19 cellular contexts compared by ENCODE assay signal in the genomic region with DNA sequence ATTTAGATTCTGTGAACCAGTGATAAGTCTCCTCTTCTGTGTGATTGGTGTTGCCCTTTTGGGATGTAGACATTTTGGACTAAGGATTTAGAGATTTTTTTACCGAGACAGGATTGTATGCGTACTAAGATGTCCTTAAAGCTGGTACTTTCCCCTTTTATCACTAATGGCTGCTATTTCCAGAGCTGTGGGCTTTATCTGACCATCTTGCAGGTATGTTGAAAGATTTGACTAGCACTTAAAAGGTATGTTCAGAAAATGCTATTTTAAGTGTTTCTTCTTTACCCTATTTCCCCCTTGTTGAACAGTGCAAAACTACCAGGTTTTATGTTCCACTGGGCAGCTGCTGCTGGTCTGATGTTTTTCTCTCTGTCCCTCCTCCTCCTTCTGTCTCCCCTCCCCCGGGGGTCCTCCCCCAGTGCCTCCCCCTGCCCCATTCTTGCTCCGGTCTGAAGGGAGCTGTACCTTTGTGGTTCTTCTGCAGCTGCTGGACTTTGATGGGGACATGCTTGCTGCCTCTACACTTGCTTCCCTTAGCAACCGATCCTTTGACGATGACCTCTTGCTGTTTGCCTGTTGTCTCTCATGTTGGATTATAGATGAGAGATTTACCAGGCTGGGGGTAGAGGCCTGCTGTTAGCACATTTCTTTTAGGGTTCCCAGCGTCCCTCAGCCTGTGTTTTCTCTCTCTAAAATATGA. TPM values are rescaled to one million over a fixed set of nuclear protein-coding genes. Genes with fewer than 3 reads are reported as not detected.
A peak's percentile ranks its signal among the peaks of the same experiment; 100 is the strongest.
DNase-seq lines count a peak whose midpoint lies in the region; ATAC-seq and TF ChIP-seq lines count a peak whose summit lies in the region.
"Had no signal": no experiment of that assay in that cellular context is flagged by ENCODE, and none has a peak within 500 bp of the region (broad histone marks: within the 10 kb centered on the region; RNA-seq: fewer than 3 reads in every experiment).

No MANE protein-coding gene starts in this region.

- POLR2A ChIA-PET in PC-3 (lab: Charles Lee; ENCODE audit: unreplicated experiment) = no interaction called here

- DNase-seq in DMS53 (lab: John Stamatoyannopoulos, UW) = peak; percentile 19
- DNase-seq in DMS53 treated with DMSO at 0.1 percent for 48 hours (lab: John Stamatoyannopoulos, UW; ENCODE audit: unreplicated experiment) = no peak
- DNase-seq in WERI-Rb-1 = peak; percentile 45
- no peak for DNase-seq in left lung
- peak; percentile 53 for DNase-seq in retina
- no peak for DNase-seq in PC-3
- no peak for DNase-seq in NCI-H226
- DNase-seq in NCI-H510A (lab: John Stamatoyannopoulos, UW) = no peak
- DNase-seq: 8988T; activated CD8-positive, alpha-beta memory T cell treated with anti-CD3 and anti-CD28 coated beads for 24 hours; CD4-positive, CD25-positive, alpha-beta regulatory T cell; immature natural killer cell; NCI-H1105 treated with DMSO at 0.1 percent for 48 hours; NCI-H510A treated with DMSO at 0.1 percent for 48 hours; RPMI8226; thyroid gland had no signal

- peaks cover 0 to 12% of the 10 kb centered on the region in 2 donors for H3K4me1 ChIP-seq in left lung
- no peaks in the 10 kb centered on the region for H3K4me1 ChIP-seq in PC-3 (ENCODE audit: insufficient read depth, low read length)

- CTCF ChIA-PET in PC-3 (lab: Charles Lee) = no interaction called here

- no peaks in the 10 kb centered on the region for H3F3A ChIP-seq in PC-3 (ENCODE audit: low read length, unreplicated experiment)

- H3K9me3 ChIP-seq in WERI-Rb-1 (ENCODE audit: severe bottlenecking) (peaks cover 6% of the 10 kb centered on the region), left lung (peaks cover 0 to 3% of the 10 kb centered on the region in 2 donors), PC-3 (ENCODE audit: low read length) (no peaks in the 10 kb centered on the region)
- H3K9me3 ChIP-seq: thyroid gland had no signal

- TF ChIP-seq CTCF in WERI-Rb-1 (IDR thresholded peaks at IDR 0.05; ENCODE audit: low read depth, low read length) (no peak), left lung (IDR thresholded peaks at IDR 0.05) (no peak), PC-3 (conservative IDR thresholded peaks at IDR 0.05; ENCODE audit: low read depth, low read length) (no peak)

- H3K36me3 ChIP-seq in WERI-Rb-1 (no peaks in the 10 kb centered on the region), left lung (no peaks in the 10 kb centered on the region), PC-3 (ENCODE audit: low read depth, low read length) (no peaks in the 10 kb centered on the region)
- H3K36me3 ChIP-seq: adrenal gland, thyroid gland had no signal

- peak overlapping the region; percentile 68 for H3K27ac ChIP-seq in WERI-Rb-1
- no peak overlapping the region for H3K27ac ChIP-seq in left lung
- no peak overlapping the region for H3K27ac ChIP-seq in PC-3 (ENCODE audit: low read length)
- H3K27ac ChIP-seq: adrenal gland, skin epidermis, thyroid gland had no signal

- H3K4me2 ChIP-seq in PC-3 (ENCODE audit: low read length) = no peak overlapping the region

- no peaks in the 10 kb centered on the region; the same call in 1 of the 2 replicates for H3K79me2 ChIP-seq in PC-3 (ENCODE audit: low read length)

- H3K27me3 ChIP-seq in WERI-Rb-1 (ENCODE audit: insufficient read depth, low read depth, severe bottlenecking) (no peaks in the 10 kb centered on the region), left lung (no peaks in the 10 kb centered on the region), PC-3 (ENCODE audit: low read length) (no peaks in the 10 kb centered on the region)
- H3K27me3 ChIP-seq: adrenal gland, thyroid gland had no signal

- intact Hi-C loops in left lung (cut with DNase I) = no loop called here
- intact Hi-C loops in PC-3 (cut with micrococcal nuclease) = no loop called here

- no peaks in the 10 kb centered on the region for H4K20me1 ChIP-seq in PC-3 (ENCODE audit: low read length)

- H3K4me3 ChIP-seq in WERI-Rb-1 (ENCODE audit: low read depth, low read length) = peak overlapping the region; percentile 29
- H3K4me3 ChIP-seq in left lung = no peak overlapping the region
- no peak overlapping the region for H3K4me3 ChIP-seq in PC-3 (ENCODE audit: low read length)
- H3K4me3 ChIP-seq: adrenal gland, skin epidermis, thyroid gland had no signal

- H2AFZ ChIP-seq in PC-3 (ENCODE audit: low read length) = no peak overlapping the region

- ATAC-seq in left lung (peak; percentile 21), PC-3 (no peak)
- ATAC-seq: HCT116 had no signal

- BruUV-seq in PC-3 (replicated peaks; lab: Mats Ljungman, UMichigan) = no TSS peak

- no peak overlapping the region for H3K9ac ChIP-seq in PC-3 (ENCODE audit: low read length)

- H3K9me2 ChIP-seq in PC-3 (replicated peaks; ENCODE audit: low read length) = no peaks in the 10 kb centered on the region

RNA-seq across cellular contexts. Expression of a gene that starts 59.6 kb away (rescaled TPM):
- 10 to 100 TPM in 1 of 2 donors, 1 to 10 TPM in 1; 8.8 to 13.1 TPM for total RNA-seq in left lung
- total RNA-seq in PC-3 (2014; rRNA removed) = 8.1 and 9.4 TPM in 2 replicates

Comparison
In these comparisons a context has a peak if more than half of its experiments do, and no peak if none do; other contexts are left out.
1. DNase-seq: peak in DMS53 (single experiment), WERI-Rb-1 (single experiment) and retina (single experiment); none in DMS53 treated with DMSO at 0.1 percent for 48 hours (single experiment), left lung (0 of 2), PC-3 (single experiment), NCI-H226 (single experiment) and NCI-H510A (single experiment).